ENCODE assay signal across 15 cellular contexts in the genomic region with DNA sequence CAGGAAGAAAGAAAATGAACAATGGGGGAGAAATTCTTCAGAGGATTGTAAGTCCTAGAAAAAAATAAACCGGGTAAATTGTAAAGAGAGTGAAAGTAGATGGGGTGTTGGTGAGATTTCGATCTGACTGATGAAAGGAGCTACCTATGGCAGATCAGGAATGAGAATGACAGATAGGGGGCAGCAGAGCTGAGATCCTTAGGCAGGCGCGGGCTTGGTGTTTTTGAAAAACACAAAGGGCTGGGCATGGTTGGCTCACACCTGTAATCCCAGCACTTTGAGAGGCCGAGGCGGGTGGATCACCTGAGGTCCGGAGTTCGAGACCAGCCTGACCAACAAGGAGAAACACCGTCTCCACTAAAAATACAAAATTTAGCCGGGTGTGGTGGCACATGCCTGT.
DNase-seq lines count a peak whose midpoint lies in the region; ATAC-seq and TF ChIP-seq lines count a peak whose summit lies in the region.
"Had no signal": no experiment of that assay in that cellular context is flagged by ENCODE, and none has a peak within 500 bp of the region (broad histone marks: within the 10 kb centered on the region; RNA-seq: fewer than 3 reads in every experiment).

No MANE protein-coding gene starts in this region.

- POLR2A ChIA-PET in AG04450 (lab: Yijun Ruan, JAX) = no interaction called here

- H3K4me3 ChIP-seq in AG04450 (ENCODE audit: low read depth, low read length) = no peak overlapping the region
- H3K4me3 ChIP-seq in NT2/D1 (ENCODE audit: insufficient read length, low read depth) = no peak overlapping the region
- no peak overlapping the region for H3K4me3 ChIP-seq in epithelial cell of esophagus (ENCODE audit: low read length)
- no peak overlapping the region for H3K4me3 ChIP-seq in ascending aorta
- H3K4me3 ChIP-seq: pancreas, upper lobe of left lung had no signal

- no peaks in the 10 kb centered on the region for H3K9me3 Mint-ChIP-seq in activated T-helper 2 cell treated with anti-CD3 and anti-CD28 coated beads, Interferon-gamma antibody, Interleukin-2, Interleukin-4, amounts not matched to agents 10 μg/mL and 5 μg/mL and 100 μg/mL, durations not matched to agents 14 hours and 24 hours and 36 hours
- H3K9me3 Mint-ChIP-seq: activated CD4-positive, alpha-beta memory T cell treated with anti-CD3 and anti-CD28 coated beads, Interleukin-2, amount 10 ng/mL, durations not matched to agents 7 days and 5 days had no signal

- intact Hi-C loops in activated T-helper 2 cell treated with anti-CD3 and anti-CD28 coated beads, Interferon-gamma antibody, Interleukin-2, Interleukin-4, amounts not matched to agents 10 μg/mL and 5 μg/mL and 100 μg/mL, durations not matched to agents 14 hours and 24 hours and 36 hours (cut with micrococcal nuclease) = no loop called here
- intact Hi-C loops in ascending aorta (cut with DNase I) = no loop called here

- no peak overlapping the region for H3K4me3 Mint-ChIP-seq in activated T-helper 2 cell treated with anti-CD3 and anti-CD28 coated beads, Interferon-gamma antibody, Interleukin-2, Interleukin-4, amounts not matched to agents 10 μg/mL and 5 μg/mL and 100 μg/mL, durations not matched to agents 14 hours and 24 hours and 36 hours (ENCODE audit: low read depth)
- H3K4me3 Mint-ChIP-seq: activated CD4-positive, alpha-beta memory T cell treated with anti-CD3 and anti-CD28 coated beads, Interleukin-2, amount 10 ng/mL, durations not matched to agents 7 days and 5 days; stimulated activated effector memory CD8-positive, alpha-beta T cell treated with anti-CD3 and anti-CD28 coated beads, Interleukin-12 subunit alpha, Interleukin-12 subunit beta, amount 100 ng/mL, for 72 hours had no signal

- H3K27me3 ChIP-seq in AG04450 (ENCODE audit: control insufficient read depth, insufficient read depth, low read length) (no peaks in the 10 kb centered on the region), NT2/D1 (ENCODE audit: insufficient read depth, insufficient read length) (no peaks in the 10 kb centered on the region), ascending aorta (no peaks in the 10 kb centered on the region)
- H3K27me3 ChIP-seq: pancreas, upper lobe of left lung had no signal

- in situ Hi-C loops in GM13977 (cut with MboI; ENCODE audit: low pct_unique_long_range_greater_than_20kb, low sequenced_read_pairs, unreplicated experiment) = no loop called here

- DNase-seq in AG04450 (ENCODE audit: low read depth, low spot score) (no peak), GM13977 (ENCODE audit: low spot score) (no peak), NT2/D1 (ENCODE audit: low read depth, low spot score) (peak; percentile 28), epithelial cell of esophagus (ENCODE audit: low read depth) (no peak), ascending aorta (ENCODE audit: low spot score in 2 of 2) (no peak), NCI-H2196 (lab: John Stamatoyannopoulos, UW; ENCODE audit: unreplicated experiment) (no peak)
- no peak for DNase-seq in activated T-helper 2 cell treated with anti-CD3 and anti-CD28 coated beads, Interferon-gamma antibody, Interleukin-2, Interleukin-4, amounts not matched to agents 10 μg/mL and 5 μg/mL and 100 μg/mL, durations not matched to agents 14 hours and 24 hours and 36 hours (ENCODE audit: low spot score)
- DNase-seq: activated CD4-positive, alpha-beta memory T cell treated with anti-CD3 and anti-CD28 coated beads, Interleukin-2, amount 10 ng/mL, durations not matched to agents 7 days and 5 days; aorta; left cardiac atrium; NCI-H774; pancreas had no signal

- H3K9ac ChIP-seq in NT2/D1 (ENCODE audit: insufficient read length, low read depth) = no peak overlapping the region

- H3K27ac ChIP-seq in AG04450 (ENCODE audit: low read depth, low read length) (no peak overlapping the region), ascending aorta (no peak overlapping the region)
- H3K27ac ChIP-seq: pancreas, upper lobe of left lung had no signal

- H3K27ac Mint-ChIP-seq in activated T-helper 2 cell treated with anti-CD3 and anti-CD28 coated beads, Interferon-gamma antibody, Interleukin-2, Interleukin-4, amounts not matched to agents 10 μg/mL and 5 μg/mL and 100 μg/mL, durations not matched to agents 14 hours and 24 hours and 36 hours = no peak overlapping the region
- H3K27ac Mint-ChIP-seq: activated CD4-positive, alpha-beta memory T cell treated with anti-CD3 and anti-CD28 coated beads, Interleukin-2, amount 10 ng/mL, durations not matched to agents 7 days and 5 days; stimulated activated effector memory CD8-positive, alpha-beta T cell treated with anti-CD3 and anti-CD28 coated beads, Interleukin-12 subunit alpha, Interleukin-12 subunit beta, amount 100 ng/mL, for 72 hours had no signal

- H3K4me1 ChIP-seq in NT2/D1 (ENCODE audit: insufficient read depth, insufficient read length) = no peaks in the 10 kb centered on the region
- H3K4me1 ChIP-seq in ascending aorta = no peaks in the 10 kb centered on the region
- H3K4me1 ChIP-seq: pancreas, upper lobe of left lung had no signal

- H3K4me1 Mint-ChIP-seq in activated T-helper 2 cell treated with anti-CD3 and anti-CD28 coated beads, Interferon-gamma antibody, Interleukin-2, Interleukin-4, amounts not matched to agents 10 μg/mL and 5 μg/mL and 100 μg/mL, durations not matched to agents 14 hours and 24 hours and 36 hours (ENCODE audit: low read depth) = no peaks in the 10 kb centered on the region
- H3K4me1 Mint-ChIP-seq: activated CD4-positive, alpha-beta memory T cell treated with anti-CD3 and anti-CD28 coated beads, Interleukin-2, amount 10 ng/mL, durations not matched to agents 7 days and 5 days; stimulated activated effector memory CD8-positive, alpha-beta T cell treated with anti-CD3 and anti-CD28 coated beads, Interleukin-12 subunit alpha, Interleukin-12 subunit beta, amount 100 ng/mL, for 72 hours had no signal

- H3K36me3 ChIP-seq in NT2/D1 (ENCODE audit: insufficient read depth, insufficient read length, low read length) = no peaks in the 10 kb centered on the region
- H3K36me3 ChIP-seq in ascending aorta = no peaks in the 10 kb centered on the region
- H3K36me3 ChIP-seq: pancreas, upper lobe of left lung had no signal

- no peak for ATAC-seq in HG02623 (IDR thresholded peaks at IDR 0.05; ENCODE audit: unreplicated experiment)
- ATAC-seq: left cardiac atrium; pancreas; stimulated activated effector memory CD8-positive, alpha-beta T cell treated with anti-CD3 and anti-CD28 coated beads, Interleukin-12 subunit alpha, Interleukin-12 subunit beta, amount 100 ng/mL, for 72 hours had no signal

- H3K27me3 Mint-ChIP-seq in activated T-helper 2 cell treated with anti-CD3 and anti-CD28 coated beads, Interferon-gamma antibody, Interleukin-2, Interleukin-4, amounts not matched to agents 10 μg/mL and 5 μg/mL and 100 μg/mL, durations not matched to agents 14 hours and 24 hours and 36 hours (ENCODE audit: low read depth) = no peaks in the 10 kb centered on the region
- H3K27me3 Mint-ChIP-seq: activated CD4-positive, alpha-beta memory T cell treated with anti-CD3 and anti-CD28 coated beads, Interleukin-2, amount 10 ng/mL, durations not matched to agents 7 days and 5 days had no signal

- CTCF ChIA-PET in AG04450 (lab: Charles Lee) = interaction anchor here (0.6 kb wide), 1 partner anchor 355 kb away, joined by 3 read pairs; no protein-coding TSS in a partner anchor

- H3K9me3 ChIP-seq in AG04450 (ENCODE audit: control insufficient read depth, insufficient read depth, low read length) = no peaks in the 10 kb centered on the region
- no peaks in the 10 kb centered on the region for H3K9me3 ChIP-seq in NT2/D1 (ENCODE audit: insufficient read depth, low read length)
- H3K9me3 ChIP-seq in ascending aorta = no peaks in the 10 kb centered on the region
- H3K9me3 ChIP-seq: pancreas, upper lobe of left lung had no signal

- TF ChIP-seq CTCF in AG04450 (IDR thresholded peaks at IDR 0.05; ENCODE audit: low read depth, low read length) (peak; percentile 19; the same call in 1 of the 2 replicates), GM13977 (IDR thresholded peaks at IDR 0.05; ENCODE audit: extremely low read depth, insufficient read depth, missing control alignments) (peak; percentile 32), epithelial cell of esophagus (IDR thresholded peaks at IDR 0.05; ENCODE audit: insufficient read depth, low read depth, low read length, missing control alignments) (peak; percentile 7), ascending aorta (IDR thresholded peaks at IDR 0.05) (no peak)

- no peaks in the 10 kb centered on the region for H3K36me3 Mint-ChIP-seq in activated T-helper 2 cell treated with anti-CD3 and anti-CD28 coated beads, Interferon-gamma antibody, Interleukin-2, Interleukin-4, amounts not matched to agents 10 μg/mL and 5 μg/mL and 100 μg/mL, durations not matched to agents 14 hours and 24 hours and 36 hours (ENCODE audit: low read depth)
- H3K36me3 Mint-ChIP-seq: stimulated activated effector memory CD8-positive, alpha-beta T cell treated with anti-CD3 and anti-CD28 coated beads, Interleukin-12 subunit alpha, Interleukin-12 subunit beta, amount 100 ng/mL, for 72 hours had no signal

Comparison
In these comparisons a context has a peak if more than half of its experiments do, and no peak if none do; other contexts are left out.
1. CTCF ChIP-seq: peak in AG04450 (single experiment), GM13977 (single experiment) and epithelial cell of esophagus (single experiment); none in ascending aorta (0 of 3).